ENCODE assay signal across 12 cellular contexts in the genomic region with DNA sequence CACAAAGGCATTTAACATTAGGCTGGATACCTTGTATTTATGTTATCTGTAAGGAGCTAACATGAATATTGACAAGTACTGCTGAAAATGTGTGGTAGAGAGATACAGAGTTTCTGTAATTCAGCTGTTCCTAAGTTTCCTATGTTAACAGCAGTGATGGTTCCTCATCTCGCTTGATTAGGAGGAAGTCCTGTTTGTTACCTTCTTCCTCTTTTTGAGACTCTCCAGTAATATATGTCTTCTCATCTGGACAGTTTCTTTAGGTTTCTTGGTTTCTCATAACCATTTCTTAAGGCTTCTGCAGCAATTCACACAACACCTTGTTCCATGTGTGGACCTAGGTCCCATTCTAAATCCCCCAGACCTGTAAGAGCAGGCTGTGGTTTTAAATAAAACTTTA. TPM values are rescaled to one million over a fixed set of nuclear protein-coding genes. Genes with fewer than 3 reads are reported as not detected.
A peak's percentile ranks its signal among the peaks of the same experiment; 100 is the strongest.
DNase-seq lines count a peak whose midpoint lies in the region; ATAC-seq lines count a peak whose summit lies in the region.
"Had no signal": no experiment of that assay in that cellular context is flagged by ENCODE, and none has a peak within 500 bp of the region (broad histone marks: within the 10 kb centered on the region; RNA-seq: fewer than 3 reads in every experiment).

No MANE protein-coding gene starts in this region.

- no peak overlapping the region for H3K27ac Mint-ChIP-seq in activated naive CD4-positive, alpha-beta T cell treated with anti-CD3 and anti-CD28 coated beads for 36 hours
- H3K27ac Mint-ChIP-seq: activated naive CD8-positive, alpha-beta T cell treated with anti-CD3 and anti-CD28 coated beads, Interleukin-2, amount 10 ng/mL, durations not matched to agents 7 days and 5 days; CD14-positive monocyte; immature natural killer cell; type B pancreatic cell had no signal

- no peak overlapping the region for H3K4me3 Mint-ChIP-seq in activated naive CD4-positive, alpha-beta T cell treated with anti-CD3 and anti-CD28 coated beads for 36 hours
- H3K4me3 Mint-ChIP-seq: activated naive CD8-positive, alpha-beta T cell treated with anti-CD3 and anti-CD28 coated beads, Interleukin-2, amount 10 ng/mL, durations not matched to agents 7 days and 5 days; CD14-positive monocyte; immature natural killer cell; type B pancreatic cell had no signal

- CTCF ChIA-PET in activated naive CD4-positive, alpha-beta T cell treated with anti-CD3 and anti-CD28 coated beads for 36 hours (lab: Charles Lee) = no interaction called here

- peak; percentile 95 for ATAC-seq in GM18519 (IDR thresholded peaks at IDR 0.05; ENCODE audit: low FRiP score, unreplicated experiment)
- peak; percentile 91 for ATAC-seq in GM21619 (IDR thresholded peaks at IDR 0.05; ENCODE audit: unreplicated experiment)
- ATAC-seq in HG03175 (IDR thresholded peaks at IDR 0.05; ENCODE audit: unreplicated experiment) = peak; percentile 92

- H3K9me3 Mint-ChIP-seq in activated naive CD4-positive, alpha-beta T cell treated with anti-CD3 and anti-CD28 coated beads for 36 hours = no peaks in the 10 kb centered on the region
- H3K9me3 Mint-ChIP-seq: activated naive CD8-positive, alpha-beta T cell treated with anti-CD3 and anti-CD28 coated beads, Interleukin-2, amount 10 ng/mL, durations not matched to agents 7 days and 5 days; type B pancreatic cell had no signal

- no peaks in the 10 kb centered on the region for H3K4me1 Mint-ChIP-seq in activated naive CD4-positive, alpha-beta T cell treated with anti-CD3 and anti-CD28 coated beads for 36 hours (ENCODE audit: low read depth)
- H3K4me1 Mint-ChIP-seq: activated naive CD8-positive, alpha-beta T cell treated with anti-CD3 and anti-CD28 coated beads, Interleukin-2, amount 10 ng/mL, durations not matched to agents 7 days and 5 days; immature natural killer cell had no signal

- intact Hi-C loops in activated naive CD4-positive, alpha-beta T cell treated with anti-CD3 and anti-CD28 coated beads for 36 hours (cut with micrococcal nuclease) = no loop called here
- intact Hi-C loops in posterior cingulate gyrus (cut with DNase I) = no loop called here

- no peaks in the 10 kb centered on the region for H3K27me3 Mint-ChIP-seq in activated naive CD4-positive, alpha-beta T cell treated with anti-CD3 and anti-CD28 coated beads for 36 hours (ENCODE audit: low read depth)
- H3K27me3 Mint-ChIP-seq: activated naive CD8-positive, alpha-beta T cell treated with anti-CD3 and anti-CD28 coated beads, Interleukin-2, amount 10 ng/mL, durations not matched to agents 7 days and 5 days; type B pancreatic cell had no signal

- no peaks in the 10 kb centered on the region for H3K36me3 Mint-ChIP-seq in activated naive CD4-positive, alpha-beta T cell treated with anti-CD3 and anti-CD28 coated beads for 36 hours (ENCODE audit: low read depth)
- H3K36me3 Mint-ChIP-seq: activated naive CD8-positive, alpha-beta T cell treated with anti-CD3 and anti-CD28 coated beads, Interleukin-2, amount 10 ng/mL, durations not matched to agents 7 days and 5 days; CD14-positive monocyte; immature natural killer cell; type B pancreatic cell had no signal

- DNase-seq in OCI-M1 (lab: John Stamatoyannopoulos, UW) = peak; percentile 61
- no peak for DNase-seq in activated naive CD4-positive, alpha-beta T cell treated with anti-CD3 and anti-CD28 coated beads for 36 hours
- DNase-seq in posterior cingulate gyrus = no peak
- no peak for DNase-seq in activated T-cell treated with anti-CD3 and anti-CD28 coated beads, Interleukin-2, amount 50 U/mL, for 1 hour
- no peak for DNase-seq in activated T-cell treated with anti-CD3 and anti-CD28 coated beads for 4 hours
- DNase-seq: activated naive CD8-positive, alpha-beta T cell treated with anti-CD3 and anti-CD28 coated beads, Interleukin-2, amount 10 ng/mL, durations not matched to agents 7 days and 5 days; immature natural killer cell had no signal

RNA-seq across cellular contexts. Expression of gene PEX5L, which starts 11.4 kb away (rescaled TPM):
- total RNA-seq in activated naive CD4-positive, alpha-beta T cell treated with anti-CD3 and anti-CD28 coated beads for 36 hours = not detected
- total RNA-seq: activated naive CD8-positive, alpha-beta T cell treated with anti-CD3 and anti-CD28 coated beads, Interleukin-2, amount 10 ng/mL, durations not matched to agents 7 days and 5 days had no signal
